Comparison of ENCODE assay signal across 8 cellular contexts in genomic region chr10:19815478-19816419, GRCh38. TPM values are rescaled to one million over a fixed set of nuclear protein-coding genes. Genes with fewer than 3 reads are reported as not detected.
A peak's percentile ranks its signal among the peaks of the same experiment; 100 is the strongest.
DNase-seq lines count a peak whose midpoint lies in the region; ATAC-seq, FAIRE-seq and TF ChIP-seq lines count a peak whose summit lies in the region.

No MANE protein-coding gene starts in this region.

- H2AK5ac ChIP-seq in H9 (ENCODE audit: insufficient read length, low read length): no peak overlapping the region

- TF ChIP-seq POLR2A in A549 (IDR thresholded peaks at IDR 0.05; ENCODE audit: low read length): no peak
- peak; percentile 43 to 56 for TF ChIP-seq POLR2A in tibial nerve (IDR thresholded peaks at IDR 0.05)

- no peak for TF ChIP-seq CTCF in A549 (IDR thresholded peaks at IDR 0.05)
- TF ChIP-seq CTCF in H9 (conservative IDR thresholded peaks at IDR 0.05): no peak; the same call in 2 of the 3 replicates
- peak in 1 of 5 experiments; percentile 8 for TF ChIP-seq CTCF in tibial nerve (IDR thresholded peaks at IDR 0.05)

- H2AFZ ChIP-seq in H9 (ENCODE audit: low read length): no peak overlapping the region

- H4K20me1 ChIP-seq in H9 (ENCODE audit: control insufficient read depth, insufficient read depth, insufficient read length): no peaks in the 10 kb centered on the region

- peak overlapping the region; percentile 96 for H3K4me2 ChIP-seq in A549
- H3K4me2 ChIP-seq in H9 (ENCODE audit: insufficient read depth, insufficient read length, low read length): peak overlapping the region; percentile 95

- H3K4me1 Mint-ChIP-seq in H9: peaks cover 27 to 39% of the 10 kb centered on the region in 2 experiments
- peaks cover 1% of the 10 kb centered on the region for H3K4me1 Mint-ChIP-seq in activated CD4-positive, alpha-beta memory T cell treated with anti-CD3 and anti-CD28 coated beads, Interleukin-2, amount 10 ng/mL, durations not matched to agents 7 days and 5 days

- no peak overlapping the region for H3T11ph ChIP-seq in H9 (ENCODE audit: low read length)

- H2BK20ac ChIP-seq in H9 (ENCODE audit: low read depth, low read length, poor library complexity, severe bottlenecking): no peak overlapping the region

- H3K18ac ChIP-seq in H9 (ENCODE audit: insufficient read length, low read depth, low read length): peak overlapping the region; percentile 29

- POLR2A ChIA-PET in A549 (lab: Yijun Ruan, JAX): no interaction called here
- POLR2A ChIA-PET in activated CD4-positive, alpha-beta memory T cell treated with anti-CD3 and anti-CD28 coated beads, Interleukin-2, amount 10 ng/mL, durations not matched to agents 7 days and 5 days (lab: Charles Lee): no interaction called here

- peaks cover 8% of the 10 kb centered on the region; the same call in 1 of the 2 replicates for H3K79me2 ChIP-seq in H9 (ENCODE audit: insufficient read depth, low read length)

- H3K9me3 ChIP-seq in A549 (no peaks in the 10 kb centered on the region; the same call in 2 of the 3 replicates), H9 (ENCODE audit: control insufficient read depth, low read depth, low read length) (no peaks in the 10 kb centered on the region), SJSA1 (replicated peaks) (no peaks in the 10 kb centered on the region), esophagus (ENCODE audit: control insufficient read depth in 2 of 2, insufficient read depth in 1 of 2, low read depth in 1 of 2, low read length in 1 of 2) (no peaks in the 10 kb centered on the region), mononuclear cell (ENCODE audit: low read depth, low read length) (no peaks in the 10 kb centered on the region), tibial nerve (no peaks in the 10 kb centered on the region)

- no peak overlapping the region for H3K4ac ChIP-seq in H9 (ENCODE audit: low read depth, low read length)

- H2BK5ac ChIP-seq in H9 (ENCODE audit: insufficient read length, low read length): no peak overlapping the region

- TF ChIP-seq EP300 in A549 (IDR thresholded peaks at IDR 0.05): no peak
- TF ChIP-seq EP300 in tibial nerve (IDR thresholded peaks at IDR 0.05): peak in 1 of 2 donors; percentile 87

- no peak overlapping the region for H2BK15ac ChIP-seq in H9 (ENCODE audit: low read depth, low read length)

- H3K27ac ChIP-seq in A549: 0 out of 6 replicates have a peak overlapping the region, but pooled peaks of 1 of the 2 experiments have one; percentile 12
- H3K27ac ChIP-seq in H9 (ENCODE audit: insufficient read length, low read depth, low read length): no peak overlapping the region
- H3K27ac ChIP-seq in SJSA1: no peak overlapping the region
- H3K27ac ChIP-seq in esophagus (ENCODE audit: low read depth in 2 of 2, low read length in 1 of 2): peak overlapping the region; percentile 87 to 89
- H3K27ac ChIP-seq in tibial nerve: peak overlapping the region; percentile 74 to 96 (median 86)

- H2BK120ac ChIP-seq in H9 (ENCODE audit: low read depth, low read length, poor library complexity, severe bottlenecking): no peak overlapping the region

- peaks cover 13% of the 10 kb centered on the region for H3K23me2 ChIP-seq in H9 (ENCODE audit: insufficient read length, low read depth, low read length, poor library complexity, severe bottlenecking)

- H4K5ac ChIP-seq in H9 (ENCODE audit: insufficient read length, low read depth, low read length): no peak overlapping the region

- peak overlapping the region; percentile 82 for H3K9ac ChIP-seq in H9 (ENCODE audit: extremely low read depth, insufficient read length, low read length)

- DNase-seq in A549 (ENCODE audit: low read depth in 1 of 2, low spot score in 1 of 2) (peak in 1 of 2 experiments; percentile 13), H9 (peak; percentile 86), SJSA1 (ENCODE audit: low read depth in 1 of 2, low spot score in 2 of 2) (peak; percentile 12 to 45), tibial nerve (ENCODE audit: low spot score in 2 of 2) (peak; percentile 40 to 61), NOMO-1 treated with dmso at 0.1 percent for 144 hours (lab: John Stamatoyannopoulos, UW; ENCODE audit: unreplicated experiment) (no peak)
- no peak for DNase-seq in activated CD4-positive, alpha-beta memory T cell treated with anti-CD3 and anti-CD28 coated beads, Interleukin-2, amount 10 ng/mL, durations not matched to agents 7 days and 5 days

- H2BK12ac ChIP-seq in H9 (ENCODE audit: insufficient read length, low read depth, low read length): no peak overlapping the region

- H3K23ac ChIP-seq in H9 (ENCODE audit: insufficient read length, low read depth, low read length): no peak overlapping the region

- no peak overlapping the region for H3K56ac ChIP-seq in H9 (ENCODE audit: insufficient read length, low read depth, low read length)

- no peaks in the 10 kb centered on the region for H3K9me3 Mint-ChIP-seq in H9
- H3K9me3 Mint-ChIP-seq in activated CD4-positive, alpha-beta memory T cell treated with anti-CD3 and anti-CD28 coated beads, Interleukin-2, amount 10 ng/mL, durations not matched to agents 7 days and 5 days: no peaks in the 10 kb centered on the region

- no peak for TF ChIP-seq RAD21 in A549 (conservative IDR thresholded peaks at IDR 0.05 in 1 of 2, IDR thresholded peaks at IDR 0.05 in 1 of 2)

- H3K4me1 ChIP-seq in A549: peaks cover 4% of the 10 kb centered on the region; the same call in 2 of the 3 replicates
- H3K4me1 ChIP-seq in H9 (ENCODE audit: insufficient read depth, low read length): no peaks in the 10 kb centered on the region; the same call in 1 of the 2 replicates
- peaks cover 18% of the 10 kb centered on the region for H3K4me1 ChIP-seq in SJSA1 (replicated peaks)
- H3K4me1 ChIP-seq in esophagus (ENCODE audit: control insufficient read depth in 2 of 2, insufficient read depth in 2 of 2, low read length in 1 of 2): no peaks in the 10 kb centered on the region
- peaks cover 8% of the 10 kb centered on the region for H3K4me1 ChIP-seq in mononuclear cell (ENCODE audit: insufficient read depth, low read length)
- H3K4me1 ChIP-seq in tibial nerve: peaks cover 0 to 38% (median 0%) of the 10 kb centered on the region in 4 donors

- H3K4me3 ChIP-seq in A549: peak overlapping the region; percentile 49
- H3K4me3 ChIP-seq in SJSA1: peak overlapping the region; percentile 34
- peak overlapping the region; percentile 78 to 89 for H3K4me3 ChIP-seq in esophagus (ENCODE audit: low read depth in 1 of 2, low read length in 2 of 2)
- peak overlapping the region; percentile 90 for H3K4me3 ChIP-seq in mononuclear cell (ENCODE audit: low read length)
- peak overlapping the region; percentile 68 to 86 (median 80) for H3K4me3 ChIP-seq in tibial nerve

- CTCF ChIA-PET in A549 (lab: Yijun Ruan, JAX): no interaction called here
- CTCF ChIA-PET in activated CD4-positive, alpha-beta memory T cell treated with anti-CD3 and anti-CD28 coated beads, Interleukin-2, amount 10 ng/mL, durations not matched to agents 7 days and 5 days (lab: Charles Lee): no interaction called here

- H3K36me3 Mint-ChIP-seq in H9 (ENCODE audit: insufficient read depth in 1 of 3, low read depth in 3 of 3): peaks cover 3 to 8% (median 6%) of the 10 kb centered on the region in 3 experiments; a peak in 5 of 7 replicates
- H3K36me3 Mint-ChIP-seq in activated CD4-positive, alpha-beta memory T cell treated with anti-CD3 and anti-CD28 coated beads, Interleukin-2, amount 10 ng/mL, durations not matched to agents 7 days and 5 days (ENCODE audit: low read depth): no peaks in the 10 kb centered on the region

- H3K27ac Mint-ChIP-seq in H9: peak overlapping the region; percentile 95 to 99 (median 98)
- no peak overlapping the region for H3K27ac Mint-ChIP-seq in activated CD4-positive, alpha-beta memory T cell treated with anti-CD3 and anti-CD28 coated beads, Interleukin-2, amount 10 ng/mL, durations not matched to agents 7 days and 5 days

- ATAC-seq in A549: peak; percentile 49 to 71

- H3K27me3 ChIP-seq in H9 (ENCODE audit: insufficient read depth, low read length): no peaks in the 10 kb centered on the region
- H3K27me3 ChIP-seq in SJSA1 (replicated peaks): peaks cover 53% of the 10 kb centered on the region
- no peaks in the 10 kb centered on the region for H3K27me3 ChIP-seq in esophagus (ENCODE audit: control insufficient read depth in 1 of 2, insufficient read depth in 2 of 2, low read length in 2 of 2)
- peaks cover 22% of the 10 kb centered on the region for H3K27me3 ChIP-seq in mononuclear cell (ENCODE audit: insufficient read depth, low read length)
- no peaks in the 10 kb centered on the region for H3K27me3 ChIP-seq in tibial nerve

- no peak for FAIRE-seq in A549 (lab: Jason Lieb, UNC)

- H4K91ac ChIP-seq in H9 (ENCODE audit: insufficient read length, low read depth, low read length): no peak overlapping the region

- H3K36me3 ChIP-seq in SJSA1 (no peaks in the 10 kb centered on the region), esophagus (ENCODE audit: control insufficient read depth in 2 of 2, insufficient read depth in 2 of 2, low read length in 1 of 2) (no peaks in the 10 kb centered on the region), tibial nerve (no peaks in the 10 kb centered on the region)

- no peaks in the 10 kb centered on the region for H3K79me1 ChIP-seq in H9 (ENCODE audit: insufficient read depth, low read depth, low read length, poor library complexity, severe bottlenecking)

- no peak overlapping the region for H4K8ac ChIP-seq in H9 (replicated peaks; ENCODE audit: insufficient read length, low read depth, low read length)

- H3K4me3 Mint-ChIP-seq in H9: peak overlapping the region; percentile 92 to 94
- no peak overlapping the region for H3K4me3 Mint-ChIP-seq in activated CD4-positive, alpha-beta memory T cell treated with anti-CD3 and anti-CD28 coated beads, Interleukin-2, amount 10 ng/mL, durations not matched to agents 7 days and 5 days

- WGBS in A549 (ENCODE audit: missing lambda C conversion rate): 5% methylated on average over 44 of the region's 79 CpGs
- WGBS in H9 (ENCODE audit: extremely low coverage, insufficient read length, low lambda C conversion rate): no CpG with 5 or more reads among the region's 79 CpGs
- WGBS in esophagus, 2 donors: 2% methylated on average over 54 to 79 of the region's 79 CpGs
- WGBS in tibial nerve, 2 donors: 0 to 1% methylated on average over 38 to 54 of the region's 79 CpGs

- no peaks in the 10 kb centered on the region; the same call in 1 of the 2 replicates for H3K27me3 Mint-ChIP-seq in H9 (ENCODE audit: low read depth)
- peaks cover 35% of the 10 kb centered on the region for H3K27me3 Mint-ChIP-seq in activated CD4-positive, alpha-beta memory T cell treated with anti-CD3 and anti-CD28 coated beads, Interleukin-2, amount 10 ng/mL, durations not matched to agents 7 days and 5 days

- 0 out of 2 replicates have a peak overlapping the region, but pooled peaks have one; percentile 43 for H3K14ac ChIP-seq in H9 (ENCODE audit: insufficient read depth, low read length)

RNA-seq across cellular contexts. Expression of gene PLXDC2, which starts 0.5 kb away (rescaled TPM):
- 0.09 and 0.17 TPM in 2 replicates for polyA plus RNA-seq in A549 (2011; rRNA removed)
- polyA plus RNA-seq in A549 (2012; cell fraction: cytosol; rRNA removed): under 0.01 and 0.01 TPM in 2 replicates
- polyA plus RNA-seq in A549 (2012; cell fraction: nucleus; rRNA removed): 0.02 TPM in 2 replicates
- polyA plus RNA-seq in A549 (2017; fragmentation: RNase III; extraction: RNeasy Plus Mini Kit Qiagen cat#74134 plus additional on column Dnase treatment): 0.03 to 0.08 TPM (median 0.07 TPM) in 3 replicates
- polyA minus RNA-seq in A549 (2011; rRNA and poly(A)+ RNA removed): 0.12 and 0.15 TPM in 2 replicates
- 34.1 and 38.7 TPM in 2 replicates for total RNA-seq in H9 (2021)
- 0.38 and 0.66 TPM in 2 replicates for total RNA-seq in SJSA1 (2014; rRNA removed; shearing (Covaris generic))
- 10 to 100 TPM; 11.9 to 13.0 TPM for polyA plus RNA-seq in esophagus
- 46.2 TPM for total RNA-seq in mononuclear cell
- 10 to 100 TPM; 55.2 to 79.2 (median 74.5) TPM for total RNA-seq in tibial nerve
- not detected for total RNA-seq in activated CD4-positive, alpha-beta memory T cell treated with anti-CD3 and anti-CD28 coated beads, Interleukin-2, amount 10 ng/mL, durations not matched to agents 7 days and 5 days

Comparison
In these comparisons a context has a peak if more than half of its experiments do, and no peak if none do; other contexts are left out.
1. DNase-seq: peak in H9 (single experiment), SJSA1 (2 of 2) and tibial nerve (2 of 2); none in NOMO-1 treated with dmso at 0.1 percent for 144 hours (single experiment) and activated CD4-positive, alpha-beta memory T cell treated with anti-CD3 and anti-CD28 coated beads, Interleukin-2, amount 10 ng/mL, durations not matched to agents 7 days and 5 days (single experiment).
2. H3K27ac ChIP-seq: peak in esophagus (2 of 2) and tibial nerve (4 of 4); none in H9 (single experiment) and SJSA1 (single experiment).
3. H3K4me3 ChIP-seq: peak in every context shown above with its lines; median percentile 90 in mononuclear cell; 84 in esophagus; 80 in tibial nerve; 49 in A549; 34 in SJSA1.
4. RNA of gene PLXDC2, which starts 0.5 kb away (total RNA-seq): 55.2 to 79.2 TPM in tibial nerve, 46.2 TPM in mononuclear cell (single experiment) and 34.1 to 38.7 TPM in H9; 0.38 to 0.66 TPM in SJSA1 and not detected in activated CD4-positive, alpha-beta memory T cell treated with anti-CD3 and anti-CD28 coated beads, Interleukin-2, amount 10 ng/mL, durations not matched to agents 7 days and 5 days; every median in the first group is over 10 times any median in the second.